19 cellular contexts compared by ENCODE assay signal in genomic region chr18:70374154-70374553, GRCh38.
"Had no signal": no experiment of that assay in that cellular context is flagged by ENCODE, and none has a peak within 500 bp of the region (broad histone marks: within the 10 kb centered on the region; RNA-seq: fewer than 3 reads in every experiment).

No MANE protein-coding gene starts in this region.

- H3K36me3 ChIP-seq: cardiac muscle cell, ovary, thoracic aorta, upper lobe of right lung had no signal

- DNase-seq: activated CD4-positive, alpha-beta memory T cell treated with anti-CD3 and anti-CD28 coated beads, Interleukin-2, amount 10 ng/mL, durations not matched to agents 7 days and 5 days; activated CD4-positive, alpha-beta T cell treated with anti-CD3 and anti-CD28 coated beads for 4 hours; activated effector memory CD4-positive, alpha-beta T cell treated with Interleukin-2 at 50 U/mL for 16 hours; activated naive CD4-positive, alpha-beta T cell treated with anti-CD3 and anti-CD28 coated beads, Interleukin-2, amount 50 U/mL, for 16 hours; activated T-cell treated with anti-CD3 and anti-CD28 coated beads, Interleukin-2, amount 50 U/mL, for 24 hours; dorsolateral prefrontal cortex; endodermal cell; erythroblast; hypothalamus; kidney glomerular epithelial cell; left ventricle myocardium superior; ovary; stimulated activated CD4-positive, alpha-beta T cell treated with anti-CD3 and anti-CD28 coated beads, Interleukin-12 subunit alpha, Interleukin-12 subunit beta, amount 100 ng/mL, for 4 hours; stimulated activated CD4-positive, alpha-beta T cell treated with anti-CD3 and anti-CD28 coated beads, Interleukin-2, amount 100 ng/mL, for 24 hours; T-helper 17 cell; upper lobe of right lung had no signal

- H3K4me1 ChIP-seq: upper lobe of right lung had no signal

- ATAC-seq: left ventricle myocardium superior; stimulated activated effector memory CD8-positive, alpha-beta T cell treated with anti-CD3 and anti-CD28 coated beads, Interleukin-12 subunit alpha, Interleukin-12 subunit beta, amount 100 ng/mL, for 72 hours; T-helper 17 cell; upper lobe of right lung had no signal

- H3K27me3 ChIP-seq: cardiac muscle cell, dorsolateral prefrontal cortex, ovary, upper lobe of right lung had no signal

- H3K27ac ChIP-seq: cardiac muscle cell, ovary, thoracic aorta, upper lobe of right lung had no signal

- H3K4me3 ChIP-seq: cardiac muscle cell, dorsolateral prefrontal cortex, ovary, thoracic aorta, upper lobe of right lung had no signal

- H3K9me3 ChIP-seq: ovary, thoracic aorta, upper lobe of right lung had no signal
